19 cellular contexts compared by ENCODE assay signal in the genomic region with DNA sequence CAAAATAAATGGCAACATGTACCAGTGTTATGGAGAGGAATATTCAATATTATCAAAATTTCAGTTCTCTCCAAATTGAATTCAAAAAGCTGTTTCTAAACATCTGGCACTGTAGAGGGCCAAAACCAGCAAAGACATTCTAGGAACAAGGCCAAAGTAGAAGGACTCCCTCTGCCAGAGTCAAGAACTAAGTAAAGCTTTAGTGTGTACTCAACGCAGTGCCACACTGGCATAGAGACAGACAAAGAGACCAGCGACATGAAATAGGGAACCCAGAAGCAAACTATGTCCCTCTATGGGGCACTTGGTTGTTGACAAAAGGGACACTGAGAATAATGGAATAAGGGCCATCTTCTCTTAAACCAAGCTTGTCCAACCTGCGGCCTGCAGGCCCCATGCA. TPM values are rescaled to one million over a fixed set of nuclear protein-coding genes. Genes with fewer than 3 reads are reported as not detected.
"Had no signal": no experiment of that assay in that cellular context is flagged by ENCODE, and none has a peak within 500 bp of the region (broad histone marks: within the 10 kb centered on the region; RNA-seq: fewer than 3 reads in every experiment).

No MANE protein-coding gene starts in this region.

- H3K4me1 ChIP-seq: gastroesophageal sphincter, suprapubic skin had no signal

- ATAC-seq: gastroesophageal sphincter, sciatic nerve, T-cell had no signal

- H3K27ac ChIP-seq: coronary artery, gastroesophageal sphincter, hepatocyte, spleen, suprapubic skin had no signal

- H3K27me3 ChIP-seq: gastroesophageal sphincter, hepatocyte, spleen, suprapubic skin, upper lobe of left lung had no signal

- H3K4me3 ChIP-seq: coronary artery, gastroesophageal sphincter, hepatocyte, spleen, suprapubic skin, upper lobe of left lung had no signal

- H3K36me3 ChIP-seq: gastroesophageal sphincter, spleen, suprapubic skin, upper lobe of left lung had no signal

- DNase-seq: activated B cell treated with CpG ODN at 0.5 μM for 24 hours; activated CD4-positive, alpha-beta T cell treated with anti-CD3 and anti-CD28 coated beads, Interleukin-2, amount 10 ng/mL, durations not matched to agents 24 days and 14 days; activated naive CD4-positive, alpha-beta T cell treated with Interleukin-2 at 50 U/mL for 16 hours; caudate nucleus; effector CD8-positive, alpha-beta T cell; kidney; naive B cell; posterior cingulate gyrus; spleen; stimulated activated CD4-positive, alpha-beta T cell treated with anti-CD3 and anti-CD28 coated beads, Interleukin-1b, Interleukin-23, amount 100 ng/mL, for 48 hours; stimulated activated naive CD4-positive, alpha-beta T cell; T-cell had no signal

- H3K9me3 ChIP-seq: gastroesophageal sphincter, suprapubic skin, upper lobe of left lung had no signal

RNA-seq across cellular contexts. Expression of a gene that starts 15.6 kb away (rescaled TPM):
- total RNA-seq: lung microvascular endothelial cell had no signal
- polyA plus RNA-seq: hepatocyte had no signal
